ENCODE assay signal across 11 cellular contexts in genomic region chr6:30813623-30814136, GRCh38.
DNase-seq lines count a peak whose midpoint lies in the region; ATAC-seq and TF ChIP-seq lines count a peak whose summit lies in the region.
"Had no signal": no experiment of that assay in that cellular context is flagged by ENCODE, and none has a peak within 500 bp of the region (broad histone marks: within the 10 kb centered on the region; RNA-seq: fewer than 3 reads in every experiment).

No MANE protein-coding gene starts in this region.

- H3K4me3 ChIP-seq in lower lobe of right lung = no peak overlapping the region
- no peak overlapping the region for H3K4me3 ChIP-seq in aorta (ENCODE audit: low read length in 2 of 2)
- H3K4me3 ChIP-seq: tibial artery had no signal

- peaks cover 52% of the 10 kb centered on the region for H3K36me3 Mint-ChIP-seq in stimulated activated naive CD8-positive, alpha-beta T cell treated with anti-CD3 and anti-CD28 coated beads, Interleukin-15, Interleukin-2, amounts not matched to agents 100 ng/mL and 50 ng/mL, for 24 hours (ENCODE audit: low read depth)
- H3K36me3 Mint-ChIP-seq in activated naive CD4-positive, alpha-beta T cell treated with anti-CD3 and anti-CD28 coated beads, Interleukin-2, amount 50 U/mL, for 72 hours = peaks cover 25 to 34% of the 10 kb centered on the region in 2 donors

- H3K9me3 Mint-ChIP-seq in stimulated activated naive CD8-positive, alpha-beta T cell treated with anti-CD3 and anti-CD28 coated beads, Interleukin-15, Interleukin-2, amounts not matched to agents 100 ng/mL and 50 ng/mL, for 24 hours = peaks cover 10% of the 10 kb centered on the region
- H3K9me3 Mint-ChIP-seq in activated naive CD4-positive, alpha-beta T cell treated with anti-CD3 and anti-CD28 coated beads, Interleukin-2, amount 50 U/mL, for 72 hours = peaks cover 14 to 21% of the 10 kb centered on the region in 2 donors

- H3K27me3 ChIP-seq in lower lobe of right lung (ENCODE audit: low read depth) (no peaks in the 10 kb centered on the region), aorta (ENCODE audit: control insufficient read depth in 1 of 2, insufficient read depth in 2 of 2, low read length in 1 of 2) (no peaks in the 10 kb centered on the region)
- H3K27me3 ChIP-seq: tibial artery had no signal

- H3K4me1 ChIP-seq in lower lobe of right lung (peaks cover 24% of the 10 kb centered on the region), aorta (ENCODE audit: control insufficient read depth in 1 of 2, insufficient read depth in 2 of 2, low read length in 2 of 2) (no peaks in the 10 kb centered on the region)

- H3K4me3 Mint-ChIP-seq in stimulated activated naive CD8-positive, alpha-beta T cell treated with anti-CD3 and anti-CD28 coated beads, Interleukin-15, Interleukin-2, amounts not matched to agents 100 ng/mL and 50 ng/mL, for 24 hours = peak overlapping the region; percentile 37

- WGBS in aorta, 2 donors = 89 to 91% methylated on average over 9 of the region's 9 CpGs

- H3K27me3 Mint-ChIP-seq in stimulated activated naive CD8-positive, alpha-beta T cell treated with anti-CD3 and anti-CD28 coated beads, Interleukin-15, Interleukin-2, amounts not matched to agents 100 ng/mL and 50 ng/mL, for 24 hours = peaks cover 4% of the 10 kb centered on the region

- H3K27ac Mint-ChIP-seq in stimulated activated naive CD8-positive, alpha-beta T cell treated with anti-CD3 and anti-CD28 coated beads, Interleukin-15, Interleukin-2, amounts not matched to agents 100 ng/mL and 50 ng/mL, for 24 hours = peak overlapping the region; percentile 97
- peak overlapping the region; percentile 93 to 95 for H3K27ac Mint-ChIP-seq in activated naive CD4-positive, alpha-beta T cell treated with anti-CD3 and anti-CD28 coated beads, Interleukin-2, amount 50 U/mL, for 72 hours

- no peak for ATAC-seq in stimulated activated naive CD8-positive, alpha-beta T cell treated with anti-CD3 and anti-CD28 coated beads, Interleukin-15, Interleukin-2, amounts not matched to agents 100 U/mL and 50 U/mL, for 24 hours
- no peak for ATAC-seq in activated naive CD4-positive, alpha-beta T cell treated with anti-CD3 and anti-CD28 coated beads, Interleukin-2, amount 50 U/mL, for 72 hours
- ATAC-seq in lower lobe of right lung (no peak), aorta (ENCODE audit: low FRiP score) (peak; percentile 20), GM21447 (IDR thresholded peaks at IDR 0.05; ENCODE audit: unreplicated experiment) (no peak)

- no peaks in the 10 kb centered on the region for H3K9me3 ChIP-seq in lower lobe of right lung
- no peaks in the 10 kb centered on the region for H3K9me3 ChIP-seq in aorta (ENCODE audit: control insufficient read depth, low read length)
- H3K9me3 ChIP-seq: tibial artery had no signal

- H3K27ac ChIP-seq in lower lobe of right lung = peak overlapping the region; percentile 44
- peak overlapping the region in 1 of 2 donors; percentile 7 for H3K27ac ChIP-seq in aorta (ENCODE audit: low read depth in 1 of 2, low read length in 2 of 2)
- H3K27ac ChIP-seq: KMS-11 had no signal

- H3K36me3 ChIP-seq in lower lobe of right lung (no peaks in the 10 kb centered on the region), aorta (ENCODE audit: control insufficient read depth in 1 of 2, insufficient read depth in 2 of 2, low read length in 1 of 2) (no peaks in the 10 kb centered on the region)
- H3K36me3 ChIP-seq: tibial artery had no signal

- intact Hi-C loops in lower lobe of right lung (cut with DNase I) (no loop called here), aorta (cut with DNase I) (no loop called here)

- peaks cover 95% of the 10 kb centered on the region for H3K4me1 Mint-ChIP-seq in stimulated activated naive CD8-positive, alpha-beta T cell treated with anti-CD3 and anti-CD28 coated beads, Interleukin-15, Interleukin-2, amounts not matched to agents 100 ng/mL and 50 ng/mL, for 24 hours (ENCODE audit: low read depth)

- DNase-seq in stimulated activated naive CD8-positive, alpha-beta T cell treated with anti-CD3 and anti-CD28 coated beads, Interleukin-15, Interleukin-2, amounts not matched to agents 100 U/mL and 50 U/mL, for 24 hours = no peak
- DNase-seq in activated naive CD4-positive, alpha-beta T cell treated with anti-CD3 and anti-CD28 coated beads, Interleukin-2, amount 50 U/mL, for 72 hours (ENCODE audit: low spot score in 2 of 2) = no peak
- DNase-seq in lower lobe of right lung = no peak
- peak in 1 of 2 donors; percentile 31 for DNase-seq in aorta
- DNase-seq in DMS 273 (lab: John Stamatoyannopoulos, UW; ENCODE audit: unreplicated experiment) = no peak
- DNase-seq in NCI-H1092 (lab: John Stamatoyannopoulos, UW) = no peak
- DNase-seq: hippocampal formation had no signal

- no peak for TF ChIP-seq CTCF in lower lobe of right lung (IDR thresholded peaks at IDR 0.05)
